ENCODE assay signal across 9 cellular contexts in the genomic region with DNA sequence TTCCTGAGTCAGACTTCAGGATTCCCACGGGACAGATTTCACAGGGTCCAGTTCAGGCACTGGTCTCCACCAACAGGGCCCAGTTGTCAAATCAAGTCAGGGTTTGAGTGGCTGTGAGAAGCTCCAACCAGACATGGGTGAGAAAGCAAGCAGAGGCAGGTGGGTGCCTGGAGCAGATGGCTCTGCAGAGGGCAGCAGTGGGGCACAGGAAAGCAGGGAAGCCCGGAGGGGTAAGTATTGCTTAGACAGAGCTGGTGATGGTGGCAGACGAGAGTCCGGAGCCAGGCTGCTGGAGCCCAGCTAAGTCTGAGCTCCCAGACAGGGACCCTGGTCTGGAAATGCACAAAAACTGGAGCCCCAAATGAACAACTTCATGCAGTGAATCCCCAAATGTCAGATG. TPM values are rescaled to one million over a fixed set of nuclear protein-coding genes. Genes with fewer than 3 reads are reported as not detected.
DNase-seq lines count a peak whose midpoint lies in the region; ATAC-seq and TF ChIP-seq lines count a peak whose summit lies in the region.
"Had no signal": no experiment of that assay in that cellular context is flagged by ENCODE, and none has a peak within 500 bp of the region (broad histone marks: within the 10 kb centered on the region; RNA-seq: fewer than 3 reads in every experiment).

No MANE protein-coding gene starts in this region.

- no peak overlapping the region for H3K4me3 ChIP-seq in body of pancreas
- H3K4me3 ChIP-seq: SJCRH30 had no signal

- no peaks in the 10 kb centered on the region for H3K27me3 ChIP-seq in body of pancreas
- H3K27me3 ChIP-seq: SJCRH30 had no signal

- 21 to 23% methylated on average over 4 of the region's 4 CpGs for WGBS in body of pancreas, 2 donors

- peak; percentile 18 to 63 (median 37) for TF ChIP-seq CTCF in body of pancreas (IDR thresholded peaks at IDR 0.05)

- H3K9me3 ChIP-seq in body of pancreas, result no peaks in the 10 kb centered on the region
- H3K9me3 ChIP-seq: SJCRH30 had no signal

- no peak overlapping the region for H3K27ac ChIP-seq in body of pancreas
- H3K27ac ChIP-seq: SJCRH30 had no signal

- H3K36me3 ChIP-seq in body of pancreas (replicated peaks in 1 of 2; ENCODE audit: insufficient read depth in 1 of 2, low read depth in 2 of 2), result no peaks in the 10 kb centered on the region
- H3K36me3 ChIP-seq: SJCRH30 had no signal

- H3K4me1 ChIP-seq in body of pancreas, result peaks cover 10% of the 10 kb centered on the region
- H3K4me1 ChIP-seq: SJCRH30 had no signal

- peak; percentile 11 for DNase-seq in NCI-H1105 treated with DMSO at 0.1 percent for 48 hours (lab: John Stamatoyannopoulos, UW)
- no peak for DNase-seq in NCI-H1105 (lab: John Stamatoyannopoulos, UW)
- peak; percentile 26 for DNase-seq in NCI-H1694 treated with DMSO at 0.1 percent for 48 hours (lab: John Stamatoyannopoulos, UW)
- DNase-seq in body of pancreas, result peak; percentile 52 to 72 (median 58)
- DNase-seq in mucosa of gallbladder (ENCODE audit: low spot score), result peak; percentile 27
- no peak for DNase-seq in GOT3 (lab: John Stamatoyannopoulos, UW)
- no peak for DNase-seq in NCI-H1048 (lab: John Stamatoyannopoulos, UW)
- DNase-seq in SKM-1 (lab: John Stamatoyannopoulos, UW; ENCODE audit: unreplicated experiment), result no peak

- intact Hi-C loops in body of pancreas (cut with DNase I), result no loop called here

- no peak for TF ChIP-seq POLR2A in body of pancreas (IDR thresholded peaks at IDR 0.05)

- ATAC-seq in body of pancreas, result peak; percentile 78

RNA-seq across cellular contexts. Expression of a gene that starts 40.4 kb away (rescaled TPM):
- 1 to 10 TPM in 1 of 2 donors, under 1 TPM in 1; 0.66 to 2.1 TPM for total RNA-seq in body of pancreas
- 4.2 TPM for total RNA-seq in mucosa of gallbladder

Comparison
In these comparisons a context has a peak if more than half of its experiments do, and no peak if none do; other contexts are left out.
1. DNase-seq: peak in NCI-H1105 treated with DMSO at 0.1 percent for 48 hours (single experiment), NCI-H1694 treated with DMSO at 0.1 percent for 48 hours (single experiment), body of pancreas (4 of 4) and mucosa of gallbladder (single experiment); none in NCI-H1105 (single experiment), GOT3 (single experiment), NCI-H1048 (single experiment) and SKM-1 (single experiment).